Comparison of ENCODE assay signal across 8 cellular contexts in genomic region chrX:11666180-11666579, GRCh38. TPM values are rescaled to one million over a fixed set of nuclear protein-coding genes. Genes with fewer than 3 reads are reported as not detected.
DNase-seq lines count a peak whose midpoint lies in the region; ATAC-seq and TF ChIP-seq lines count a peak whose summit lies in the region.

No MANE protein-coding gene starts in this region.

- H3K27me3 ChIP-seq in cardiac muscle cell = no peaks in the 10 kb centered on the region
- H3K27me3 ChIP-seq in mesenchymal stem cell (ENCODE audit: control insufficient read depth in 1 of 2, insufficient read depth in 1 of 2, low read length in 2 of 2) = no peaks in the 10 kb centered on the region
- no peaks in the 10 kb centered on the region for H3K27me3 ChIP-seq in uterus

- no peak overlapping the region for H3K23ac ChIP-seq in mesenchymal stem cell (ENCODE audit: low read length in 2 of 2)

- no peak for TF ChIP-seq POLR2A in uterus (IDR thresholded peaks at IDR 0.05)

- WGBS in mesenchymal stem cell = under 1% methylated on average over 19 of the region's 24 CpGs

- H3K9ac ChIP-seq in mesenchymal stem cell (ENCODE audit: low read length) = peak overlapping the region; percentile 55

- H4K8ac ChIP-seq in mesenchymal stem cell (ENCODE audit: low read length) = no peak overlapping the region

- H3K18ac ChIP-seq in mesenchymal stem cell (ENCODE audit: low read depth in 1 of 2, low read length in 2 of 2) = peak overlapping the region in 1 of 2 experiments; percentile 33

- H2BK5ac ChIP-seq in mesenchymal stem cell (ENCODE audit: low read depth, low read length, poor library complexity, severe bottlenecking) = no peak overlapping the region

- no peaks in the 10 kb centered on the region for H3K79me1 ChIP-seq in mesenchymal stem cell (replicated peaks; ENCODE audit: low read length, poor library complexity, severe bottlenecking)

- no peak overlapping the region for H2AK5ac ChIP-seq in mesenchymal stem cell (ENCODE audit: low read length, severe bottlenecking)

- DNase-seq in cardiac muscle cell (ENCODE audit: low read depth in 1 of 2, low spot score in 1 of 2) (peak; percentile 15 to 79), Right ventricle myocardium inferior (ENCODE audit: missing footprints) (no peak), choroid plexus epithelial cell (ENCODE audit: low read depth) (no peak), mesenchymal stem cell (peak; percentile 32), uterus (peak; percentile 40 to 44), RPMI8226 (no peak)

- H3K9me3 ChIP-seq in cardiac muscle cell (ENCODE audit: low read depth) (no peaks in the 10 kb centered on the region), mesenchymal stem cell (ENCODE audit: control insufficient read depth, low read length) (no peaks in the 10 kb centered on the region), uterus (no peaks in the 10 kb centered on the region)

- H3K4me2 ChIP-seq in mesenchymal stem cell (ENCODE audit: low read length, poor library complexity, severe bottlenecking) = peak overlapping the region; percentile 94

- ATAC-seq in Right ventricle myocardium inferior (no peak), GM19397 (IDR thresholded peaks at IDR 0.05; ENCODE audit: unreplicated experiment) (no peak), GM18520 (IDR thresholded peaks at IDR 0.05; ENCODE audit: unreplicated experiment) (no peak)

- H3K36me3 ChIP-seq in cardiac muscle cell (no peaks in the 10 kb centered on the region), mesenchymal stem cell (ENCODE audit: control insufficient read depth in 1 of 2, insufficient read depth in 2 of 2, low read depth in 1 of 2, low read length in 2 of 2) (no peaks in the 10 kb centered on the region), uterus (no peaks in the 10 kb centered on the region)

- peak overlapping the region; percentile 69 for H2AFZ ChIP-seq in mesenchymal stem cell (ENCODE audit: low read depth, low read length)

- no peak overlapping the region for H3K4ac ChIP-seq in mesenchymal stem cell (ENCODE audit: low read depth in 1 of 2, low read length in 2 of 2)

- H2BK120ac ChIP-seq in mesenchymal stem cell (ENCODE audit: low read depth, low read length) = no peak overlapping the region

- H3K4me3 ChIP-seq in cardiac muscle cell (peak overlapping the region; percentile 75), choroid plexus epithelial cell (ENCODE audit: low read depth, low read length) (peak overlapping the region; percentile 53), mesenchymal stem cell (ENCODE audit: insufficient read depth in 1 of 2, low read depth in 1 of 2, low read length in 2 of 2) (peak overlapping the region; percentile 66 to 81), uterus (peak overlapping the region; percentile 50 to 55)

- H3K27ac ChIP-seq in cardiac muscle cell (peak overlapping the region; percentile 87), mesenchymal stem cell (ENCODE audit: low read length, poor library complexity, severe bottlenecking) (peak overlapping the region; percentile 66), uterus (peak overlapping the region; percentile 81 to 91)

- no peak overlapping the region for H2BK12ac ChIP-seq in mesenchymal stem cell (ENCODE audit: low read length in 2 of 2)

- TF ChIP-seq CTCF in cardiac muscle cell (IDR thresholded peaks at IDR 0.05; ENCODE audit: low read depth, low read length) (no peak), choroid plexus epithelial cell (conservative IDR thresholded peaks at IDR 0.05; ENCODE audit: low read depth, low read length) (no peak), uterus (IDR thresholded peaks at IDR 0.05) (no peak)

- no peak overlapping the region for H3K14ac ChIP-seq in mesenchymal stem cell (ENCODE audit: low read length in 2 of 2)

- H3K4me1 ChIP-seq in cardiac muscle cell (ENCODE audit: low read depth) (no peaks in the 10 kb centered on the region), mesenchymal stem cell (ENCODE audit: control insufficient read depth, insufficient read depth, low read depth, low read length) (peaks cover 5% of the 10 kb centered on the region), uterus (no peaks in the 10 kb centered on the region)

- H4K91ac ChIP-seq in mesenchymal stem cell (ENCODE audit: low read length) = no peak overlapping the region

- H2BK15ac ChIP-seq in mesenchymal stem cell (ENCODE audit: low read depth, poor library complexity, severe bottlenecking) = no peak overlapping the region

- intact Hi-C loops in Right ventricle myocardium inferior (cut with DNase I) (no loop called here), uterus (cut with DNase I; ENCODE audit: low total_unique reads) (no loop called here)

RNA-seq across cellular contexts. Expression of gene ARHGAP6, which starts 0.5 kb away (rescaled TPM):
- total RNA-seq in cardiac muscle cell (18.5 and 45.0 TPM in 2 replicates), Right ventricle myocardium inferior (3.8 TPM), uterus (10 to 100 TPM; 17.2 to 47.0 (median 21.6) TPM)
- polyA plus RNA-seq in cardiac muscle cell = 10.5 and 14.9 TPM in 2 replicates
- 13.8 TPM for polyA plus RNA-seq in mesenchymal stem cell (2013, experiment 1 of 2)
- 13.6 TPM for polyA plus RNA-seq in mesenchymal stem cell (2013, experiment 2 of 2)

Comparison
In these comparisons a context has a peak if more than half of its experiments do, and no peak if none do; other contexts are left out.
1. DNase-seq: peak in cardiac muscle cell (2 of 2), mesenchymal stem cell (single experiment) and uterus (2 of 2); none in Right ventricle myocardium inferior (single experiment), choroid plexus epithelial cell (single experiment) and RPMI8226 (single experiment).
2. Peak in every context shown above with its lines, with median percentiles within 50 percentile points of each other: H3K27ac ChIP-seq and H3K4me3 ChIP-seq.